Comparison of ENCODE assay signal across 1 cellular context in the genomic region with DNA sequence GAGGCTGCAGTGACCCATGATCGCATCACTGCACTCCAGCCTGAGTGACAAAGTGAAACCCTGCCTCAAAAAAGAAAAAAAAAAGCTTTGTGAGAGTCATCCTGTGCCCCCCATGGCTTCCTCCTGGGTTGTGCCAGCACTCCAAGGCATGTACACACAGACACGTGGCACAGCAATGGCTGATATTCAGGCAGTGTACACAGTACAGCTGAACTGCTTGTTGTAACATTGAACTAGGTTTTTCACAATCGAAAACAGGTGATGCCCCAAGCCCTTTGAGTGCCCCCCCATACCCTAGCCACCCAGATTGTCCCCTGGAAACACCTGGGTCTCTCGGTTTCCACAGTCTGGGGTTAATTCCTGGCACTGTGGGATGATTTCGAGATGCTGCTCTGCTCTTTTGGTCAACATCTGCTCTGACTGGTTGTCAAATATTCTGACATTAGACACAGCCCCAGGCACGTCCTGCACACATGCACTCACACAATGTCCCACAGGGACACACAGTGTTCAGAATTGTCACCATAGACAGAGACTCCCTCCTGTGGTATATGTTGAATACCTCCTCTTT.
TF ChIP-seq lines count a peak whose summit lies in the region.

No MANE protein-coding gene starts in this region.

TF ChIP-seq in HCT116, 20 proteins besides CTCF, POLR2A, EP300 and RAD21:
- no peak for TF ChIP-seq FOSL1 (IDR thresholded peaks at IDR 0.05; ENCODE audit: low read depth)
- TF ChIP-seq YY1 (IDR thresholded peaks at IDR 0.05; ENCODE audit: extremely low read depth, insufficient replicate concordance, low read depth, low read length), result no peak
- TF ChIP-seq ELF1 (IDR thresholded peaks at IDR 0.05; ENCODE audit: borderline replicate concordance, low read depth), result no peak
- TF ChIP-seq SIN3A (IDR thresholded peaks at IDR 0.05; ENCODE audit: low read depth), result no peak
